In the genomic region with DNA sequence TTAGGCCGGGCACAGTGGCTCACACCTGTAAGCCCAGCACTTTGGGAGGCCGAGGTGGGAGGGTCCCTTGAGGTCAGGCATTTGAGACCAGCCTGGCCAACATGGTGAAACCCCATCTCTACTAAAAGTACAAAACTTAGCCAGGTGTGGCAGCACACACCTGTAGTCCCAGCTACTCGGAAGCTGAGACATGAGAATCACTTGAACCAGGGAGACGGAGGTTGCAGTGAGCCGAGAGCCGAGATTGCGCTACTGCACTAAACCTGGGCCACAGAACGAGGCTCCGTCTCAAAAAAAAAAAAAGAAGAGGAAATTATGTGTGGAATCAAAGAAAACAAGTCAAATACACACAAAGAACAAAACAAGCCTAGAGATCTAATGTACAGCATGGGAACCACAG, we compare ENCODE assay signal across 26 cellular contexts. TPM values are rescaled to one million over a fixed set of nuclear protein-coding genes. Genes with fewer than 3 reads are reported as not detected.
"Had no signal": no experiment of that assay in that cellular context is flagged by ENCODE, and none has a peak within 500 bp of the region (broad histone marks: within the 10 kb centered on the region; RNA-seq: fewer than 3 reads in every experiment).

No MANE protein-coding gene starts in this region.

- H3K27me3 Mint-ChIP-seq: activated CD4-positive, alpha-beta memory T cell treated with anti-CD3 and anti-CD28 coated beads, Interleukin-2, amount 10 ng/mL, durations not matched to agents 7 days and 5 days; activated naive CD8-positive, alpha-beta T cell treated with anti-CD3 and anti-CD28 coated beads, Interleukin-2, amount 50 U/mL, for 24 hours; T-cell had no signal

- DNase-seq: activated CD4-positive, alpha-beta memory T cell treated with anti-CD3 and anti-CD28 coated beads, Interleukin-2, amount 10 ng/mL, durations not matched to agents 7 days and 5 days; activated CD4-positive, alpha-beta T cell treated with anti-CD3 and anti-CD28 coated beads, Interleukin-2, amount 10 ng/mL, durations not matched to agents 24 days and 14 days; activated effector memory CD4-positive, alpha-beta T cell treated with anti-CD3 and anti-CD28 coated beads, Interleukin-2, amount 50 U/mL, for 16 hours; activated naive CD4-positive, alpha-beta T cell treated with anti-CD3 and anti-CD28 coated beads, Interleukin-2, amount 50 U/mL, for 16 hours; activated naive CD8-positive, alpha-beta T cell treated with anti-CD3 and anti-CD28 coated beads, Interleukin-2, amount 50 U/mL, for 24 hours; activated T-cell treated with anti-CD3 and anti-CD28 coated beads for 4 hours; effector CD4-positive, alpha-beta T cell; foreskin keratinocyte; left colon; midbrain; occipital lobe; stimulated activated CD4-positive, alpha-beta T cell treated with anti-CD3 and anti-CD28 coated beads, Interleukin-4, amount 100 ng/mL, for 24 hours; stimulated activated naive CD8-positive, alpha-beta T cell treated with anti-CD3 and anti-CD28 coated beads, Interleukin-15, Interleukin-2, amounts not matched to agents 100 U/mL and 50 U/mL, for 24 hours; substantia nigra; T-cell had no signal

- H3K4me3 ChIP-seq: tibial nerve, vagina had no signal

- H3K9me3 Mint-ChIP-seq: activated CD4-positive, alpha-beta memory T cell treated with anti-CD3 and anti-CD28 coated beads, Interleukin-2, amount 10 ng/mL, durations not matched to agents 7 days and 5 days; activated CD4-positive, alpha-beta T cell treated with anti-CD3 and anti-CD28 coated beads, Interleukin-2, amount 10 ng/mL, durations not matched to agents 24 days and 14 days; activated naive CD8-positive, alpha-beta T cell treated with anti-CD3 and anti-CD28 coated beads, Interleukin-2, amount 50 U/mL, for 24 hours; neural crest cell; T-cell; T-helper 2 cell treated with Interferon-gamma antibody and Interleukin-4, amounts not matched to agents 5 μg/mL and 100 μg/mL, for 36 hours had no signal

- H3K27ac ChIP-seq: vagina had no signal

- H3K36me3 Mint-ChIP-seq: T-cell had no signal

- H3K36me3 ChIP-seq: tibial nerve, vagina had no signal

- ATAC-seq: activated CD4-positive, CD25-positive, alpha-beta regulatory T cell treated with anti-CD3 and anti-CD28 coated beads, Interleukin-2, amount 50 U/mL, for 24 hours; activated naive CD8-positive, alpha-beta T cell treated with anti-CD3 and anti-CD28 coated beads, Interleukin-2, amount 50 U/mL, for 24 hours; foreskin keratinocyte; left colon; stimulated activated naive CD8-positive, alpha-beta T cell treated with anti-CD3 and anti-CD28 coated beads, Interleukin-15, Interleukin-2, amounts not matched to agents 100 U/mL and 50 U/mL, for 24 hours; T-cell had no signal

- H3K27ac Mint-ChIP-seq: activated CD4-positive, alpha-beta memory T cell treated with anti-CD3 and anti-CD28 coated beads, Interleukin-2, amount 10 ng/mL, durations not matched to agents 7 days and 5 days; activated CD4-positive, alpha-beta T cell treated with anti-CD3 and anti-CD28 coated beads, Interleukin-2, amount 10 ng/mL, durations not matched to agents 24 days and 14 days; activated naive CD8-positive, alpha-beta T cell treated with anti-CD3 and anti-CD28 coated beads, Interleukin-2, amount 50 U/mL, for 24 hours; T-cell; T-helper 2 cell treated with Interferon-gamma antibody and Interleukin-4, amounts not matched to agents 5 μg/mL and 100 μg/mL, for 36 hours had no signal

- H3K27me3 ChIP-seq: foreskin keratinocyte, tibial nerve, vagina had no signal

- H3K9me3 ChIP-seq: tibial nerve, vagina had no signal

- H3K4me3 Mint-ChIP-seq: activated CD4-positive, alpha-beta memory T cell treated with anti-CD3 and anti-CD28 coated beads, Interleukin-2, amount 10 ng/mL, durations not matched to agents 7 days and 5 days; activated CD4-positive, alpha-beta T cell treated with anti-CD3 and anti-CD28 coated beads, Interleukin-2, amount 10 ng/mL, durations not matched to agents 24 days and 14 days; activated naive CD8-positive, alpha-beta T cell treated with anti-CD3 and anti-CD28 coated beads, Interleukin-2, amount 50 U/mL, for 24 hours; neural crest cell; T-cell; T-helper 2 cell treated with Interferon-gamma antibody and Interleukin-4, amounts not matched to agents 5 μg/mL and 100 μg/mL, for 36 hours had no signal

- H3K4me1 Mint-ChIP-seq: activated CD4-positive, alpha-beta memory T cell treated with anti-CD3 and anti-CD28 coated beads, Interleukin-2, amount 10 ng/mL, durations not matched to agents 7 days and 5 days; activated CD4-positive, alpha-beta T cell treated with anti-CD3 and anti-CD28 coated beads, Interleukin-2, amount 10 ng/mL, durations not matched to agents 24 days and 14 days; activated naive CD8-positive, alpha-beta T cell treated with anti-CD3 and anti-CD28 coated beads, Interleukin-2, amount 50 U/mL, for 24 hours had no signal

RNA-seq across cellular contexts. Expression of a gene that starts 54.2 kb away (rescaled TPM):
- total RNA-seq: activated CD4-positive, alpha-beta memory T cell treated with anti-CD3 and anti-CD28 coated beads, Interleukin-2, amount 10 ng/mL, durations not matched to agents 7 days and 5 days; activated CD4-positive, alpha-beta T cell treated with anti-CD3 and anti-CD28 coated beads, Interleukin-2, amount 10 ng/mL, durations not matched to agents 24 days and 14 days; cardiac septum; chondrocyte; foreskin keratinocyte; glomerular endothelial cell; lung microvascular endothelial cell; myocyte; neural crest cell; occipital lobe; posterior vena cava; tibial nerve; vagina had no signal
